8 cellular contexts compared by ENCODE assay signal in the genomic region with DNA sequence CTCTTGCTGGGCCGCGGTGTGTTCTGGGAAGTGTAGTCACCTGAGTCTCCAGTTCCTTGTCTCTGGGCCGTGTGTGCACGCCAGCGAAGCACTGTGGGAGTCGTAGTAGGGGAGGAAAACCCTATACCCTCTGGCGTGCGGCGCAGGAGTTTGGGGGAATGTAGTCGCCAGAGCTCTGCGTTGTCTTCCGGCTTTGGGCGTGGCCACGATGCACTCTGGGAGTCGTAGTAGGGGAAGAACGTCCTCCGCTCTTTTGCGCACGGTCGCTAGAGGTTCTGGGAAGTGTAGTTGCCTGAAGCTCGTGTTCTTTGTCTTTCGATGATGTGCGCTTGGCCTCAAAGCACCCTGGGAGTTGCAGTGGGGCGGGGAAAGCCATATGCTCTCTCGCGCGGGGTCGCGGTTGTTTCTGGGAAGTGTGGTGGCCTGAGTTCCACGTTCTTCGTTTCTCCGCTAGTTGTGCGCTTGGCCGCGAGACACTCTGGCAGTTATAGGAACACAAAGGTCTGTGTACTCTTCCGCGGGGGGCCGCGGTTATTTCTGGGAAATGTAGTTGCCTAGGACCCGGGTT. TPM values are rescaled to one million over a fixed set of nuclear protein-coding genes. Genes with fewer than 3 reads are reported as not detected.
A peak's percentile ranks its signal among the peaks of the same experiment; 100 is the strongest.
DNase-seq lines count a peak whose midpoint lies in the region; TF ChIP-seq lines count a peak whose summit lies in the region.

No MANE protein-coding gene starts in this region.

- WGBS in SK-N-SH (ENCODE audit: low lambda C conversion rate): 0% methylated on average over 36 of the region's 40 CpGs
- WGBS in thymus: under 1% methylated on average over 40 of the region's 40 CpGs

- H3K79me2 ChIP-seq in SK-N-SH (ENCODE audit: insufficient read depth) (peaks cover 16% of the 10 kb centered on the region; the same call in 1 of the 2 replicates), osteoblast (ENCODE audit: insufficient read depth, low read length) (peaks cover 19% of the 10 kb centered on the region)

- TF ChIP-seq POLR2A in NB4 (IDR thresholded peaks at IDR 0.05; ENCODE audit: extremely low read depth, insufficient read length): peak; percentile 34

- CTCF ChIA-PET in SK-N-SH (lab: Yijun Ruan, JAX): no interaction called here

- no peak overlapping the region for H3K27ac Mint-ChIP-seq in activated naive CD8-positive, alpha-beta T cell treated with anti-CD3 and anti-CD28 coated beads for 36 hours

- TF ChIP-seq CTCF in GM06990 (IDR thresholded peaks at IDR 0.05; ENCODE audit: insufficient read depth, low read length, poor library complexity, severe bottlenecking) (no peak), HFF-Myc (IDR thresholded peaks at IDR 0.05; ENCODE audit: low read depth, low read length, missing control alignments) (peak; percentile 2), NB4 (IDR thresholded peaks at IDR 0.05; ENCODE audit: low read depth, low read length) (peak; percentile 16), SK-N-SH (IDR thresholded peaks at IDR 0.05) (peak; percentile 9; the same call in 1 of the 2 replicates), osteoblast (IDR thresholded peaks at IDR 0.05; ENCODE audit: extremely low read depth, low read depth, low read length) (no peak)

- intact Hi-C loops in head of caudate nucleus (cut with DNase I): loop anchor here (1.0 kb wide), 3 partner anchors 43 to 101 kb away; a partner anchor contains a TSS

- H3K27me3 ChIP-seq in GM06990 (replicated peaks; ENCODE audit: control insufficient read depth, insufficient read depth, low read length) (no peaks in the 10 kb centered on the region), SK-N-SH (ENCODE audit: insufficient read depth) (no peaks in the 10 kb centered on the region), osteoblast (ENCODE audit: insufficient read depth, low read length) (no peaks in the 10 kb centered on the region), thymus (ENCODE audit: control insufficient read depth, insufficient read depth) (no peaks in the 10 kb centered on the region)

- H3K4me1 ChIP-seq in SK-N-SH (ENCODE audit: control insufficient read depth in 1 of 2, insufficient read depth in 2 of 2, low read depth in 1 of 2, low read length in 1 of 2) (peaks cover 0 to 8% of the 10 kb centered on the region in 2 experiments; a peak in 1 of 4 replicates), osteoblast (ENCODE audit: insufficient read depth, low read length) (peaks cover 3% of the 10 kb centered on the region), thymus (ENCODE audit: control insufficient read depth, insufficient read depth, low read length) (peaks cover 2% of the 10 kb centered on the region)

- H3K36me3 ChIP-seq in GM06990 (ENCODE audit: control insufficient read depth, insufficient read depth, low read length) (peaks cover 5% of the 10 kb centered on the region; the same call in 1 of the 2 replicates), SK-N-SH (replicated peaks in 1 of 2; ENCODE audit: control insufficient read depth in 1 of 2, insufficient read depth in 2 of 2, low read length in 1 of 2) (peaks cover 33 to 38% of the 10 kb centered on the region in 2 experiments), osteoblast (ENCODE audit: insufficient read depth, low read length) (peaks cover 32% of the 10 kb centered on the region), thymus (ENCODE audit: control insufficient read depth, insufficient read depth) (peaks cover 15% of the 10 kb centered on the region)

- peaks cover 10% of the 10 kb centered on the region for H3F3A ChIP-seq in SK-N-SH (replicated peaks; ENCODE audit: insufficient read depth)

- H3K9me3 ChIP-seq in SK-N-SH (peaks cover 35% of the 10 kb centered on the region), osteoblast (ENCODE audit: low read depth, low read length) (peaks cover 12% of the 10 kb centered on the region), thymus (ENCODE audit: control insufficient read depth) (peaks cover 13% of the 10 kb centered on the region)

- H3K4me3 ChIP-seq in GM06990 (replicated peaks; ENCODE audit: low read depth, low read length) (peak overlapping the region; percentile 79), HFF-Myc (replicated peaks; ENCODE audit: low read depth, low read length) (peak overlapping the region; percentile 65), NB4 (ENCODE audit: low read depth, low read length) (peak overlapping the region; percentile 69), SK-N-SH (ENCODE audit: low read depth in 2 of 2, low read length in 1 of 2) (peak overlapping the region; percentile 74 to 92), osteoblast (ENCODE audit: insufficient read depth, low read length) (peak overlapping the region; percentile 93), thymus (ENCODE audit: low read length) (peak overlapping the region; percentile 72)

- no peak for TF ChIP-seq RAD21 in SK-N-SH (IDR thresholded peaks at IDR 0.05; ENCODE audit: low read length)

- peaks cover 46% of the 10 kb centered on the region for H3K36me3 Mint-ChIP-seq in activated naive CD8-positive, alpha-beta T cell treated with anti-CD3 and anti-CD28 coated beads for 36 hours

- POLR2A ChIA-PET in SK-N-SH (lab: Yijun Ruan, JAX): interaction anchor here (0.5 to 2.1 kb wide), 7 partner anchors 22 to 124 kb away, joined by 3 to 18 read pairs (median 4); a partner anchor contains a TSS

- H4K20me1 ChIP-seq in SK-N-SH (ENCODE audit: insufficient read depth) (no peaks in the 10 kb centered on the region), osteoblast (ENCODE audit: insufficient read depth, low read length) (no peaks in the 10 kb centered on the region)

- H3K9me3 Mint-ChIP-seq in activated naive CD8-positive, alpha-beta T cell treated with anti-CD3 and anti-CD28 coated beads for 36 hours: peaks cover 52% of the 10 kb centered on the region

- H3K27ac ChIP-seq in SK-N-SH (ENCODE audit: low read depth in 2 of 2, low read length in 1 of 2) (peak overlapping the region; percentile 96 to 98), osteoblast (ENCODE audit: low read depth, low read length) (peak overlapping the region; percentile 99), thymus (ENCODE audit: low read depth) (peak overlapping the region; percentile 100)

- no peaks in the 10 kb centered on the region for H3K27me3 Mint-ChIP-seq in activated naive CD8-positive, alpha-beta T cell treated with anti-CD3 and anti-CD28 coated beads for 36 hours

- peak; percentile 93 for DNase-seq in GM06990 (ENCODE audit: extremely low read depth, insufficient read length)
- DNase-seq in HFF-Myc (ENCODE audit: extremely low read depth, low read depth): peak; percentile 97
- peak; percentile 100 for DNase-seq in NB4 (ENCODE audit: low read depth)
- peak; percentile 80 for DNase-seq in SK-N-SH
- DNase-seq in activated naive CD8-positive, alpha-beta T cell treated with anti-CD3 and anti-CD28 coated beads for 36 hours: peak; percentile 93
- DNase-seq in head of caudate nucleus: peak; percentile 95 to 100 (median 99)
- DNase-seq in osteoblast (ENCODE audit: insufficient read length, low spot score, missing footprints): peak; percentile 91

- TF ChIP-seq EP300 in SK-N-SH (IDR thresholded peaks at IDR 0.05; ENCODE audit: borderline replicate concordance in 1 of 2, low read depth in 1 of 2, low read length in 1 of 2): no peak

- peak overlapping the region; percentile 86 for H3K9ac ChIP-seq in SK-N-SH

- peaks cover 9% of the 10 kb centered on the region for H3K4me1 Mint-ChIP-seq in activated naive CD8-positive, alpha-beta T cell treated with anti-CD3 and anti-CD28 coated beads for 36 hours

- no peak overlapping the region for H3K4me3 Mint-ChIP-seq in activated naive CD8-positive, alpha-beta T cell treated with anti-CD3 and anti-CD28 coated beads for 36 hours

- H3K4me2 ChIP-seq in SK-N-SH: peak overlapping the region; percentile 76
- peak overlapping the region; percentile 93 for H3K4me2 ChIP-seq in osteoblast (ENCODE audit: insufficient read depth, low read length)

- H2AFZ ChIP-seq in SK-N-SH (ENCODE audit: low read depth) (peak overlapping the region; percentile 92), osteoblast (ENCODE audit: low read length) (peak overlapping the region; percentile 91)

- no peaks in the 10 kb centered on the region for H3K9me2 ChIP-seq in SK-N-SH

TF ChIP-seq in SK-N-SH, 30 proteins besides CTCF, POLR2A, EP300 and RAD21 (continues in another document):
- TF ChIP-seq RFX5 (IDR thresholded peaks at IDR 0.05; ENCODE audit: low read length) (no peak), TEAD4 (IDR thresholded peaks at IDR 0.05; ENCODE audit: borderline replicate concordance, insufficient read depth) (no peak), CHD2 (IDR thresholded peaks at IDR 0.05; ENCODE audit: low read length, partially characterized antibody) (peak; percentile 91), GABPA (IDR thresholded peaks at IDR 0.05; ENCODE audit: low read depth) (peak; percentile 87)

RNA-seq across cellular contexts. Expression of a gene that starts 0.6 kb away (rescaled TPM):
- polyA plus RNA-seq in SK-N-SH (2012; rRNA removed) (5.1 and 7.9 TPM in 2 replicates), thymus (32.7 TPM)
- polyA plus RNA-seq in SK-N-SH (2012; cell fraction: cytosol; rRNA removed): 7.3 and 8.1 TPM in 2 replicates
- 9.1 and 15.5 TPM in 2 replicates for polyA plus RNA-seq in SK-N-SH (2012; cell fraction: nucleus; rRNA removed)
- 10 to 100 TPM; 17.0 TPM for total RNA-seq in activated naive CD8-positive, alpha-beta T cell treated with anti-CD3 and anti-CD28 coated beads for 36 hours
- total RNA-seq in osteoblast: 21.0 and 24.5 TPM in 2 replicates

RNA-seq across cellular contexts. Expression of a gene that starts 42.8 kb away (rescaled TPM):
- polyA plus RNA-seq in SK-N-SH (2012; rRNA removed) (12.2 and 20.2 TPM in 2 replicates), thymus (24.6 TPM)
- polyA plus RNA-seq in SK-N-SH (2012; cell fraction: cytosol; rRNA removed): 10.9 and 11.7 TPM in 2 replicates
- polyA plus RNA-seq in SK-N-SH (2012; cell fraction: nucleus; rRNA removed): 30.3 and 59.1 TPM in 2 replicates
- 10 to 100 TPM; 17.0 to 19.6 TPM for total RNA-seq in activated naive CD8-positive, alpha-beta T cell treated with anti-CD3 and anti-CD28 coated beads for 36 hours
- total RNA-seq in osteoblast: 28.9 and 30.0 TPM in 2 replicates

RNA-seq across cellular contexts. Expression of a gene that starts 49.9 kb away (rescaled TPM):
- 0.33 and 0.50 TPM in 2 replicates for polyA plus RNA-seq in SK-N-SH (2012; rRNA removed)
- polyA plus RNA-seq in SK-N-SH (2012; cell fraction: cytosol; rRNA removed): 0.27 and 0.30 TPM in 2 replicates
- polyA plus RNA-seq in SK-N-SH (2012; cell fraction: nucleus; rRNA removed): 0.74 and 1.8 TPM in 2 replicates
- 1 to 10 TPM; 1.4 TPM for total RNA-seq in activated naive CD8-positive, alpha-beta T cell treated with anti-CD3 and anti-CD28 coated beads for 36 hours
- 1.4 and 1.5 TPM in 2 replicates for total RNA-seq in osteoblast
- polyA plus RNA-seq in thymus: 1.4 TPM

RNA-seq across cellular contexts. Expression of a gene that starts 50.3 kb away (rescaled TPM):
- polyA plus RNA-seq in SK-N-SH (2012; rRNA removed): 4.0 and 4.5 TPM in 2 replicates
- polyA plus RNA-seq in SK-N-SH (2012; cell fraction: cytosol; rRNA removed): 2.1 and 2.4 TPM in 2 replicates
- 8.9 and 18.4 TPM in 2 replicates for polyA plus RNA-seq in SK-N-SH (2012; cell fraction: nucleus; rRNA removed)
- total RNA-seq in activated naive CD8-positive, alpha-beta T cell treated with anti-CD3 and anti-CD28 coated beads for 36 hours: 1 to 10 TPM; 4.8 to 7.2 TPM
- 9.8 and 11.5 TPM in 2 replicates for total RNA-seq in osteoblast
- 15.2 TPM for polyA plus RNA-seq in thymus

Comparison
In these comparisons a context has a peak if more than half of its experiments do, and no peak if none do; other contexts are left out.
1. Peak in every context shown above with its lines: DNase-seq, H3K4me3 ChIP-seq and H3K27ac ChIP-seq.
2. CTCF ChIP-seq: peak in HFF-Myc (single experiment), NB4 (single experiment) and SK-N-SH (single experiment); none in GM06990 (single experiment) and osteoblast (single experiment).